8 cellular contexts compared by ENCODE assay signal in the genomic region with DNA sequence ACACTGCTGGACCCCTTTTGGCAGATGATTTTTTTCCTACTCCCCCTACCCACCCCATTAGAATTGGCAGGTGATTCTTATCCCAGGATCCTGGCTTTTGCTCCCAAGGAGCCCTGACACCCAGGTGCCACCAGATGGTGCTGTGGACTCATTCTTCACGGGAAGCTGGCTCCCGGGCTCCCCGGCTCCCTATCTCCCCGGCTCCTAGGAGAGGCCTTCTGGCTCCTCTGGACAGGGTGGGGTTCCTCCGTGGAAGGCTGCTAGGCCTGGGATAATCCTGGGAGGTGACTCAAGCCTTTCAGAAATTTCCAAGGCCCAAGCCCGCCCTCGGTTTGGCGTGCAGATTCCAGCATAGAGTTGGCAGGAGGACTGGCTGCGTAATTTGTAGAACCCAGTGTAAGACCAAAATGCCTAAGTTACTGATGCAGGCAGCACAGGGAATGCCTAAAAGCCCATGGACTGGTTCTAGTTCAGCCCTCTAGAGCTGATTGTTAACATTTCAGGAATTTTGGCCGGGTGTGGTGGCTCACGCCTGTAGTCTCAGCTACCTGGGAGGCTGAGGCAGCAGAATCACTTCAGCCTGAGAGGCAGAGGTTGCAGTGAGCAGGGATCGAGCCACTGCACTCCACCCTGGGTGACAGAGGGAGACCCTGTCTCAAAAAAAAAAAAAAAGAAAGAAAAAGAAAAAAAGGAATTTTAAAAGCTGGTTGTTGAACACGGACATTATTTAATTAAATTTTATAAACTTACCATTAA. TPM values are rescaled to one million over a fixed set of nuclear protein-coding genes. Genes with fewer than 3 reads are reported as not detected.
DNase-seq lines count a peak whose midpoint lies in the region; ATAC-seq, FAIRE-seq and TF ChIP-seq lines count a peak whose summit lies in the region.

No MANE protein-coding gene starts in this region.

- no peaks in the 10 kb centered on the region for H3K27me3 ChIP-seq in bronchial epithelial cell (ENCODE audit: control insufficient read depth, insufficient read depth, low read length)

- no peak for FAIRE-seq in bronchial epithelial cell (lab: Jason Lieb, UNC)

- H3K4me3 ChIP-seq in bronchial epithelial cell (ENCODE audit: low read depth, low read length): no peak overlapping the region

- TF ChIP-seq CTCF in VCaP (conservative IDR thresholded peaks at IDR 0.05) (peak; percentile 91), bronchial epithelial cell (IDR thresholded peaks at IDR 0.05; ENCODE audit: insufficient read depth, low read length, severe bottlenecking) (peak; percentile 86)

- no peak for ATAC-seq in HG03139 (IDR thresholded peaks at IDR 0.05; ENCODE audit: unreplicated experiment)

- DNase-seq in NK-92 treated with Interleukin-12 subunit alpha and Interleukin-12 subunit beta, amount 100 ng/mL, for 24 hours (lab: John Stamatoyannopoulos, UW): peak; percentile 14
- DNase-seq in NK-92 (lab: John Stamatoyannopoulos, UW; ENCODE audit: unreplicated experiment) (no peak), NCI-H2081 treated with DMSO at 0.1 percent for 48 hours (lab: John Stamatoyannopoulos, UW) (peak; percentile 38), bronchial epithelial cell (ENCODE audit: low read depth) (peak; percentile 63), iris pigment epithelial cell (ENCODE audit: low read depth) (peak; percentile 63), smooth muscle cell of the brain vasculature (ENCODE audit: low read depth, low spot score) (peak; percentile 54)

- H3K36me3 ChIP-seq in bronchial epithelial cell (ENCODE audit: control insufficient read depth, insufficient read depth, low read length): no peaks in the 10 kb centered on the region

- H3K27ac ChIP-seq in VCaP: peak overlapping the region; percentile 42; the same call in 1 of the 2 replicates

RNA-seq across cellular contexts. Expression of gene BSDC1, which starts 6.8 kb away (rescaled TPM):
- total RNA-seq in bronchial epithelial cell: 35.5 and 45.6 TPM in 2 replicates

RNA-seq across cellular contexts. Expression of gene TSSK3, which starts 38.7 kb away (rescaled TPM):
- 0.26 and 0.64 TPM in 2 replicates for total RNA-seq in bronchial epithelial cell

RNA-seq across cellular contexts. Expression of gene FAM229A, which starts 38.8 kb away (rescaled TPM):
- total RNA-seq in bronchial epithelial cell: 0.26 and 0.64 TPM in 2 replicates
